Comparison of ENCODE assay signal across 14 cellular contexts in genomic region chr10:24762161-24762924, GRCh38. TPM values are rescaled to one million over a fixed set of nuclear protein-coding genes. Genes with fewer than 3 reads are reported as not detected.
DNase-seq lines count a peak whose midpoint lies in the region; ATAC-seq, FAIRE-seq and TF ChIP-seq lines count a peak whose summit lies in the region.
"Had no signal": no experiment of that assay in that cellular context is flagged by ENCODE, and none has a peak within 500 bp of the region (broad histone marks: within the 10 kb centered on the region; RNA-seq: fewer than 3 reads in every experiment).

No MANE protein-coding gene starts in this region.

- no peaks in the 10 kb centered on the region for H3K27me3 ChIP-seq in GM23248 (replicated peaks; ENCODE audit: insufficient read depth)
- H3K27me3 ChIP-seq in endothelial cell of umbilical vein (ENCODE audit: control insufficient read depth in 2 of 2, insufficient read depth in 2 of 2, low read length in 2 of 2), result peaks cover 0 to 2% of the 10 kb centered on the region in 2 experiments
- no peaks in the 10 kb centered on the region for H3K27me3 ChIP-seq in osteoblast (ENCODE audit: insufficient read depth, low read length)

- no peak for FAIRE-seq in endothelial cell of umbilical vein (lab: Jason Lieb, UNC)

- H3K36me3 ChIP-seq in GM23248 (ENCODE audit: low read depth), result no peaks in the 10 kb centered on the region
- no peaks in the 10 kb centered on the region for H3K36me3 ChIP-seq in endothelial cell of umbilical vein (ENCODE audit: control insufficient read depth in 2 of 2, extremely low read depth in 1 of 2, insufficient read depth in 2 of 2, low read length in 2 of 2)
- H3K36me3 ChIP-seq in osteoblast (ENCODE audit: insufficient read depth, low read length), result no peaks in the 10 kb centered on the region

- H3K4me2 ChIP-seq in GM23248 (ENCODE audit: unreplicated experiment) (peak overlapping the region; percentile 90), endothelial cell of umbilical vein (ENCODE audit: insufficient read depth, low read length) (no peak overlapping the region), osteoblast (ENCODE audit: insufficient read depth, low read length) (peak overlapping the region; percentile 3)

- dilution Hi-C loops in endothelial cell of umbilical vein (cut with MboI; ENCODE audit: extremely low pct_ligation_motif_present, low sequenced_read_pairs), result no loop called here

- H3F3A ChIP-seq in GM23248 (ENCODE audit: insufficient read depth), result peaks cover 14% of the 10 kb centered on the region

- BruUV-seq in endothelial cell of umbilical vein (replicated peaks; lab: Mats Ljungman, UMichigan), result no TSS peak

- peaks cover 21% of the 10 kb centered on the region for H3K4me1 ChIP-seq in GM23248 (ENCODE audit: insufficient read depth)
- peaks cover 2% of the 10 kb centered on the region for H3K4me1 ChIP-seq in endothelial cell of umbilical vein (ENCODE audit: control insufficient read depth, extremely low read depth, insufficient read depth, low read length)
- H3K4me1 ChIP-seq in osteoblast (ENCODE audit: insufficient read depth, low read length), result peaks cover 16% of the 10 kb centered on the region

- no peaks in the 10 kb centered on the region for H3K9me2 ChIP-seq in GM23248 (ENCODE audit: insufficient read depth)

- no peaks in the 10 kb centered on the region for H3K9me1 ChIP-seq in endothelial cell of umbilical vein (replicated peaks; ENCODE audit: control insufficient read depth, extremely low read depth, insufficient read depth, low read length)

- no peaks in the 10 kb centered on the region for H4K20me1 ChIP-seq in GM23248 (ENCODE audit: insufficient read depth)
- no peaks in the 10 kb centered on the region for H4K20me1 ChIP-seq in endothelial cell of umbilical vein (replicated peaks; ENCODE audit: control insufficient read depth, extremely low read depth, insufficient read depth, low read length)
- H4K20me1 ChIP-seq in osteoblast (ENCODE audit: insufficient read depth, low read length), result no peaks in the 10 kb centered on the region

- ATAC-seq in HG02885 (IDR thresholded peaks at IDR 0.05; ENCODE audit: poor library complexity, unreplicated experiment) (no peak), HG03175 (IDR thresholded peaks at IDR 0.05; ENCODE audit: unreplicated experiment) (no peak)
- ATAC-seq: left ventricle myocardium superior had no signal

- TF ChIP-seq POLR2A in endothelial cell of umbilical vein (IDR thresholded peaks at IDR 0.05; ENCODE audit: low read depth, low read length), result no peak

- DNase-seq in GM23248 (peak; percentile 17), NCI-H226 (peak; percentile 2), endothelial cell of umbilical vein (ENCODE audit: low read depth, low spot score) (peak; percentile 45), osteoblast (ENCODE audit: insufficient read length, low spot score, missing footprints) (no peak)
- DNase-seq in effector CD8-positive, alpha-beta T cell (lab: John Stamatoyannopoulos, UW), result no peak
- no peak for DNase-seq in stimulated activated naive CD4-positive, alpha-beta T cell treated with Interleukin-2 at 50 U/mL for 16 hours (lab: John Stamatoyannopoulos, UW)
- DNase-seq: activated CD4-positive, alpha-beta T cell treated with anti-CD3 and anti-CD28 coated beads, Interleukin-2, amount 50 U/mL, for 4 hours; CD4-positive, alpha-beta memory T cell; left ventricle myocardium superior; NCI-H187; T-helper 1 cell had no signal

- H3K27ac ChIP-seq in GM23248, result no peak overlapping the region
- no peak overlapping the region for H3K27ac ChIP-seq in endothelial cell of umbilical vein (ENCODE audit: insufficient read depth, low read depth, low read length)
- no peak overlapping the region for H3K27ac ChIP-seq in osteoblast (ENCODE audit: low read depth, low read length)
- H3K27ac ChIP-seq: coronary artery had no signal

- H3K79me2 ChIP-seq in GM23248 (ENCODE audit: insufficient read depth) (no peaks in the 10 kb centered on the region), endothelial cell of umbilical vein (ENCODE audit: control insufficient read depth, insufficient read depth, low read length) (no peaks in the 10 kb centered on the region), osteoblast (ENCODE audit: insufficient read depth, low read length) (no peaks in the 10 kb centered on the region)

- CTCF ChIA-PET in endothelial cell of umbilical vein (lab: Charles Lee), result interaction anchor here (0.8 to 1.9 kb wide), 4 partner anchors 17 to 174 kb away, joined by 3 to 5 read pairs (median 4); no protein-coding TSS in a partner anchor

- intact Hi-C loops in endothelial cell of umbilical vein (cut with micrococcal nuclease), result no loop called here

- H3K4me3 ChIP-seq in GM23248 (peak overlapping the region; percentile 36), endothelial cell of umbilical vein (replicated peaks in 1 of 3; ENCODE audit: insufficient read depth in 1 of 3, low read depth in 1 of 3, low read length in 3 of 3) (no peak overlapping the region), osteoblast (ENCODE audit: insufficient read depth, low read length) (no peak overlapping the region)
- H3K4me3 ChIP-seq: coronary artery had no signal

- H3K9ac ChIP-seq in GM23248, result no peak overlapping the region
- H3K9ac ChIP-seq in endothelial cell of umbilical vein (replicated peaks; ENCODE audit: extremely low read depth, insufficient read depth, low read length), result no peak overlapping the region

- TF ChIP-seq CTCF in endothelial cell of umbilical vein (IDR thresholded peaks at IDR 0.05; ENCODE audit: extremely low read depth in 1 of 2, insufficient read depth in 1 of 2, low read depth in 1 of 2, low read length in 2 of 2) (no peak), osteoblast (IDR thresholded peaks at IDR 0.05; ENCODE audit: extremely low read depth, low read depth, low read length) (no peak)

- 30 to 34% methylated on average over 8 of the region's 8 CpGs for WGBS in GM23248 (ENCODE audit: low coverage in 1 of 2, low lambda C conversion rate in 2 of 2, missing lambda C conversion rate in 2 of 2), 2 experiments

- H2AFZ ChIP-seq in GM23248, result peak overlapping the region; percentile 58
- no peak overlapping the region for H2AFZ ChIP-seq in endothelial cell of umbilical vein (ENCODE audit: low read depth, low read length)
- H2AFZ ChIP-seq in osteoblast (ENCODE audit: low read length), result peak overlapping the region; percentile 44

- H3K9me3 ChIP-seq in GM23248 (ENCODE audit: low read depth) (no peaks in the 10 kb centered on the region), endothelial cell of umbilical vein (replicated peaks; ENCODE audit: control insufficient read depth, insufficient read depth, low read length) (no peaks in the 10 kb centered on the region), osteoblast (ENCODE audit: low read depth, low read length) (no peaks in the 10 kb centered on the region)

- in situ Hi-C loops in GM23248 (cut with MboI), result no loop called here

- POLR2A ChIA-PET in endothelial cell of umbilical vein (lab: Charles Lee), result no interaction called here

TF ChIP-seq in endothelial cell of umbilical vein, 7 proteins besides CTCF, POLR2A, EP300 and RAD21:
- TF ChIP-seq EZH2 (IDR thresholded peaks at IDR 0.05; ENCODE audit: borderline replicate concordance, low read depth, low read length, severe bottlenecking), result no peak
- TF ChIP-seq, protein P1, sequence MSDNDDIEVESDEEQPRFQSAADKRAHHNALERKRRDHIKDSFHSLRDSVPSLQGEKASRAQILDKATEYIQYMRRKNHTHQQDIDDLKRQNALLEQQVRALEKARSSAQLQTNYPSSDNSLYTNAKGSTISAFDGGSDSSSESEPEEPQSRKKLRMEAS (IDR thresholded peaks at IDR 0.05; ENCODE audit: insufficient read depth, insufficient read length), result no peak
- TF ChIP-seq MYC (IDR thresholded peaks at IDR 0.05; ENCODE audit: low read depth, low read length), result no peak
- TF ChIP-seq JUN (IDR thresholded peaks at IDR 0.05; ENCODE audit: borderline replicate concordance, insufficient read depth, insufficient read length, low read depth), result no peak
- TF ChIP-seq GATA2 (IDR thresholded peaks at IDR 0.05; ENCODE audit: insufficient read depth, insufficient read length, low read depth, low read length), result no peak
- no peak for TF ChIP-seq POLR2AphosphoS5 (IDR thresholded peaks at IDR 0.05; ENCODE audit: insufficient read depth, low read depth, low read length)
- TF ChIP-seq FOS (IDR thresholded peaks at IDR 0.05; ENCODE audit: borderline replicate concordance, insufficient read depth, low read length), result no peak

RNA-seq across cellular contexts. Expression of gene ARHGAP21, which starts 38.7 kb away (rescaled TPM):
- 95.7 and 176 TPM in 2 replicates for total RNA-seq in GM23248 (2014; rRNA removed; shearing (Covaris generic))
- polyA plus RNA-seq in GM23248 (2016; fragmentation: Nextera tagmentation; extraction: Ambion mirVana), result 26.4 and 28.7 TPM in 2 replicates
- 97.8 and 99.2 TPM in 2 replicates for total RNA-seq in endothelial cell of umbilical vein
- polyA plus RNA-seq in endothelial cell of umbilical vein, result 26.6 and 29.5 TPM in 2 replicates
- 38.4 and 43.5 TPM in 2 replicates for polyA plus RNA-seq in endothelial cell of umbilical vein (2011; cell fraction: cytosol; rRNA removed)
- polyA plus RNA-seq in endothelial cell of umbilical vein (2011; cell fraction: nucleus; rRNA removed), result 140 and 156 TPM in 2 replicates
- polyA plus RNA-seq in endothelial cell of umbilical vein (2012), result 64.3 and 79.7 TPM in 2 replicates
- 118 and 134 TPM in 2 replicates for polyA minus RNA-seq in endothelial cell of umbilical vein
- 46.6 TPM for polyA minus RNA-seq in endothelial cell of umbilical vein (2011; cell fraction: cytosol; rRNA and poly(A)+ RNA removed)
- 138 and 231 TPM in 2 replicates for polyA minus RNA-seq in endothelial cell of umbilical vein (2011; cell fraction: nucleus; rRNA and poly(A)+ RNA removed)
- total RNA-seq in osteoblast, result 140 and 165 TPM in 2 replicates

Comparison
In these comparisons a context has a peak if more than half of its experiments do, and no peak if none do; other contexts are left out.
1. DNase-seq: peak in GM23248 (single experiment), NCI-H226 (single experiment) and endothelial cell of umbilical vein (single experiment); none in osteoblast (single experiment), effector CD8-positive, alpha-beta T cell (single experiment) and stimulated activated naive CD4-positive, alpha-beta T cell treated with Interleukin-2 at 50 U/mL for 16 hours (single experiment).